ENCODE assay signal across 12 cellular contexts in genomic region chr6:135936606-135937005, GRCh38.
DNase-seq lines count a peak whose midpoint lies in the region; ATAC-seq, FAIRE-seq and TF ChIP-seq lines count a peak whose summit lies in the region.
"Had no signal": no experiment of that assay in that cellular context is flagged by ENCODE, and none has a peak within 500 bp of the region (broad histone marks: within the 10 kb centered on the region; RNA-seq: fewer than 3 reads in every experiment).

No MANE protein-coding gene starts in this region.

- H3K9me3 Mint-ChIP-seq in nephron = no peaks in the 10 kb centered on the region
- H3K9me3 Mint-ChIP-seq in CD4-positive, alpha-beta T cell = no peaks in the 10 kb centered on the region
- H3K9me3 Mint-ChIP-seq: activated naive CD4-positive, alpha-beta T cell treated with anti-CD3 and anti-CD28 coated beads, Interleukin-2, amount 50 U/mL, for 24 hours; naive B cell had no signal

- no peak overlapping the region for H3K4me3 Mint-ChIP-seq in nephron
- no peak overlapping the region for H3K4me3 Mint-ChIP-seq in CD4-positive, alpha-beta T cell
- H3K4me3 Mint-ChIP-seq: activated naive CD4-positive, alpha-beta T cell treated with anti-CD3 and anti-CD28 coated beads, Interleukin-2, amount 50 U/mL, for 24 hours; naive B cell had no signal

- H3K36me3 Mint-ChIP-seq in nephron (ENCODE audit: low read depth) = no peaks in the 10 kb centered on the region
- no peaks in the 10 kb centered on the region for H3K36me3 Mint-ChIP-seq in CD4-positive, alpha-beta T cell (ENCODE audit: low read depth)
- H3K36me3 Mint-ChIP-seq: activated naive CD4-positive, alpha-beta T cell treated with anti-CD3 and anti-CD28 coated beads, Interleukin-2, amount 50 U/mL, for 24 hours; naive B cell had no signal

- peak; percentile 97 for FAIRE-seq in bronchial epithelial cell (lab: Jason Lieb, UNC)
- FAIRE-seq: HepG2 had no signal

- no peaks in the 10 kb centered on the region for H3K27me3 ChIP-seq in bronchial epithelial cell (ENCODE audit: control insufficient read depth, insufficient read depth, low read length)
- no peaks in the 10 kb centered on the region for H3K27me3 ChIP-seq in CD4-positive, alpha-beta T cell (ENCODE audit: control insufficient read depth, insufficient read depth, low read length)

- DNase-seq in AG08395 (ENCODE audit: low spot score) (peak; percentile 88), HT1080 (ENCODE audit: low read depth) (peak; percentile 88), bronchial epithelial cell (ENCODE audit: low read depth) (peak; percentile 97), NCI-H2227 (lab: John Stamatoyannopoulos, UW; ENCODE audit: unreplicated experiment) (no peak), posterior cingulate gyrus (no peak)
- no peak for DNase-seq in CD4-positive, alpha-beta T cell
- no peak for DNase-seq in NK-92 treated with Interleukin-12 subunit alpha and Interleukin-12 subunit beta, amount 100 ng/mL, for 24 hours (lab: John Stamatoyannopoulos, UW)
- DNase-seq: naive B cell; stimulated activated CD4-positive, alpha-beta T cell treated with anti-CD3 and anti-CD28 coated beads, Interleukin-4, amount 100 ng/mL, for 1 hour had no signal

- H3K27ac ChIP-seq in CD4-positive, alpha-beta T cell (ENCODE audit: low read depth, low read length) = no peak overlapping the region

- intact Hi-C loops in CD4-positive, alpha-beta T cell (cut with DNase I, micrococcal nuclease) = no loop called here
- intact Hi-C loops in posterior cingulate gyrus (cut with DNase I) = loop anchor here (10.0 kb wide), 1 partner anchor 402 kb away; no protein-coding TSS in a partner anchor

- no peaks in the 10 kb centered on the region for H3K9me3 ChIP-seq in CD4-positive, alpha-beta T cell (ENCODE audit: control insufficient read depth, low read length)

- peaks cover 40% of the 10 kb centered on the region for H3K4me1 Mint-ChIP-seq in nephron
- H3K4me1 Mint-ChIP-seq in CD4-positive, alpha-beta T cell (ENCODE audit: low read depth) = no peaks in the 10 kb centered on the region
- H3K4me1 Mint-ChIP-seq: activated naive CD4-positive, alpha-beta T cell treated with anti-CD3 and anti-CD28 coated beads, Interleukin-2, amount 50 U/mL, for 24 hours; naive B cell had no signal

- no peak for ATAC-seq in CD4-positive, alpha-beta T cell (ENCODE audit: poor library complexity)

- TF ChIP-seq CTCF in bronchial epithelial cell (IDR thresholded peaks at IDR 0.05; ENCODE audit: insufficient read depth, low read length, severe bottlenecking) (no peak), nephron (IDR thresholded peaks at IDR 0.05; ENCODE audit: unreplicated experiment in 3 of 3) (no peak)
- no peak for TF ChIP-seq CTCF in CD4-positive, alpha-beta T cell (IDR thresholded peaks at IDR 0.05)

- H3K4me3 ChIP-seq in bronchial epithelial cell (ENCODE audit: low read depth, low read length) = no peak overlapping the region

- no peaks in the 10 kb centered on the region for H3K36me3 ChIP-seq in bronchial epithelial cell (ENCODE audit: control insufficient read depth, insufficient read depth, low read length)

- POLR2A ChIA-PET in CD4-positive, alpha-beta T cell (lab: Charles Lee) = no interaction called here

- CTCF ChIA-PET in CD4-positive, alpha-beta T cell (lab: Charles Lee) = no interaction called here

- H3K27me3 Mint-ChIP-seq in nephron (ENCODE audit: low read depth) = no peaks in the 10 kb centered on the region
- H3K27me3 Mint-ChIP-seq in CD4-positive, alpha-beta T cell = no peaks in the 10 kb centered on the region
- H3K27me3 Mint-ChIP-seq: activated naive CD4-positive, alpha-beta T cell treated with anti-CD3 and anti-CD28 coated beads, Interleukin-2, amount 50 U/mL, for 24 hours; naive B cell had no signal

- H3K27ac Mint-ChIP-seq in nephron = peak overlapping the region in 2 of 3 experiments; percentile 80 to 96
- no peak overlapping the region for H3K27ac Mint-ChIP-seq in CD4-positive, alpha-beta T cell
- H3K27ac Mint-ChIP-seq: activated naive CD4-positive, alpha-beta T cell treated with anti-CD3 and anti-CD28 coated beads, Interleukin-2, amount 50 U/mL, for 24 hours had no signal

Comparison
In these comparisons a context has a peak if more than half of its experiments do, and no peak if none do; other contexts are left out.
1. DNase-seq: peak in AG08395 (single experiment), HT1080 (single experiment) and bronchial epithelial cell (single experiment); none in NCI-H2227 (single experiment), CD4-positive, alpha-beta T cell (0 of 10), posterior cingulate gyrus (0 of 10) and NK-92 treated with Interleukin-12 subunit alpha and Interleukin-12 subunit beta, amount 100 ng/mL, for 24 hours (single experiment).